Comparison of ENCODE assay signal across 1 cellular context in the genomic region with DNA sequence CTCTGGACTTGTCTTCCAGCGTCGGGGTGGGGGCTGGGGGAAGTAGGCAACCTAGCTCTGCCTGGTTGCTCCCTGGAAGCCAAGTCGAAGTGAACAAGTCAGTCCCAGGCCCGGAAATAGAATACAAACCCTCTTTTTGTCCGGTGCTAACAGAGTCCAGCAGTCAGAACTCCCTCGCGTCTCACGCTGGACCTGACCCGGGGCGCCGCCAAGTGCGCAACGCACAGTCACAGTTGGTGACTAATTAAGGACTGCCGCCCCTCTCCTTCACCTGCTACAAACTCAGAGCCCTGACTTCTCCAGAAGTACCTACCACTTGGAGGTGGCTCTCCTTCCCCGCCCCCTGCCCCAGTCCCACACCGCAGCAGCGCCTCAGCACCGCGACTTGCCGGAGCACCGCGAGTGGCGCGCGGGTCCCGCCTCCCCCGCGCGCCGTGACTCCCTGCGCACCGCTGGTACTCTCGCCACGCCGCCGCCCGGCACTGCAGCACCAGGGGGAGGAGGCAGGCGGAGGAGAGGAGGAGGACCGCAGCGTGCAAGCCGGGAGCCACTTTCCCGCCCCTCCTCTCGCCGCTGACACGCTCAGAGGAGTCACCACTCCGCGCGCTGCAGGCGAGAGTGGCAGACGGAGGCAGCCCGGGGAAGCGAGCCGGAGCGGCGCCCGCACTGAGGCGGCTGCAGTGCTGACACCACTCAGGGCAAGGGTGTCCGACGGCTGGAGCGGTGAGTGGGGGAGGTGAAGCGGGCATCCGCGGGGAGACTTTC.
TF ChIP-seq lines count a peak whose summit lies in the region.

A gene with protein sequence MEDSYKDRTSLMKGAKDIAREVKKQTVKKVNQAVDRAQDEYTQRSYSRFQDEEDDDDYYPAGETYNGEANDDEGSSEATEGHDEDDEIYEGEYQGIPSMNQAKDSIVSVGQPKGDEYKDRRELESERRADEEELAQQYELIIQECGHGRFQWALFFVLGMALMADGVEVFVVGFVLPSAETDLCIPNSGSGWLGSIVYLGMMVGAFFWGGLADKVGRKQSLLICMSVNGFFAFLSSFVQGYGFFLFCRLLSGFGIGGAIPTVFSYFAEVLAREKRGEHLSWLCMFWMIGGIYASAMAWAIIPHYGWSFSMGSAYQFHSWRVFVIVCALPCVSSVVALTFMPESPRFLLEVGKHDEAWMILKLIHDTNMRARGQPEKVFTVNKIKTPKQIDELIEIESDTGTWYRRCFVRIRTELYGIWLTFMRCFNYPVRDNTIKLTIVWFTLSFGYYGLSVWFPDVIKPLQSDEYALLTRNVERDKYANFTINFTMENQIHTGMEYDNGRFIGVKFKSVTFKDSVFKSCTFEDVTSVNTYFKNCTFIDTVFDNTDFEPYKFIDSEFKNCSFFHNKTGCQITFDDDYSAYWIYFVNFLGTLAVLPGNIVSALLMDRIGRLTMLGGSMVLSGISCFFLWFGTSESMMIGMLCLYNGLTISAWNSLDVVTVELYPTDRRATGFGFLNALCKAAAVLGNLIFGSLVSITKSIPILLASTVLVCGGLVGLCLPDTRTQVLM (plus strand): TSS at position 594 of the 765 bp plus-strand sequence. CDS start 48,368 bp downstream, outside the sequence.

TF ChIP-seq in HepG2, 621 proteins besides CTCF, POLR2A, EP300 and RAD21 (continued from another document):
- TF ChIP-seq ZNF570 (CRISPR knock-in tag; IDR thresholded peaks at IDR 0.05; ENCODE audit: borderline replicate concordance) (no peak), ZNF616 (CRISPR knock-in tag; IDR thresholded peaks at IDR 0.05; ENCODE audit: low read depth) (no peak)
